8 cellular contexts compared by ENCODE assay signal in genomic region chr7:1940863-1941262, GRCh38.
DNase-seq lines count a peak whose midpoint lies in the region; ATAC-seq and TF ChIP-seq lines count a peak whose summit lies in the region.

No MANE protein-coding gene starts in this region.

- peak overlapping the region; percentile 57 for H3K4me2 ChIP-seq in OCI-LY7 (ENCODE audit: low read length)

- TF ChIP-seq CTCF in OCI-LY7 (conservative IDR thresholded peaks at IDR 0.05; ENCODE audit: low read length) (no peak), left lung (IDR thresholded peaks at IDR 0.05) (no peak), A673 (conservative IDR thresholded peaks at IDR 0.05; ENCODE audit: low read depth, low read length) (no peak)

- DNase-seq in GF-D8 (lab: John Stamatoyannopoulos, UW) (peak; percentile 51), OCI-LY7 (ENCODE audit: low spot score) (peak; percentile 25), left lung (peak; percentile 48 to 89), MG63 (no peak), A673 (ENCODE audit: low spot score) (no peak), GM19240 (ENCODE audit: insufficient read length, low spot score) (no peak), NCI-H187 (lab: John Stamatoyannopoulos, UW) (no peak)

- BruUV-seq in OCI-LY7 (replicated peaks; lab: Mats Ljungman, UMichigan), result no TSS peak
- no TSS peak for BruUV-seq in A673 (replicated peaks; lab: Mats Ljungman, UMichigan)

- peak overlapping the region; percentile 47 for H3K27ac ChIP-seq in OCI-LY7 (ENCODE audit: low read depth, low read length, poor library complexity, severe bottlenecking)
- peak overlapping the region in 1 of 2 donors; percentile 85 for H3K27ac ChIP-seq in left lung
- no peak overlapping the region for H3K27ac ChIP-seq in A673 (ENCODE audit: low read depth, low read length, poor library complexity, severe bottlenecking)

- intact Hi-C loops in OCI-LY7 (cut with micrococcal nuclease; ENCODE audit: unreplicated experiment) (loop anchor here (2.0 kb wide), 1 partner anchor 100 kb away; no protein-coding TSS in a partner anchor), left lung (cut with DNase I) (no loop called here), A673 (cut with micrococcal nuclease; ENCODE audit: unreplicated experiment) (no loop called here)

- ATAC-seq in GM21717 (IDR thresholded peaks at IDR 0.05; ENCODE audit: unreplicated experiment) (peak; percentile 12), left lung (peak; percentile 4)

- H3K9me3 ChIP-seq in OCI-LY7 (ENCODE audit: low read length) (no peaks in the 10 kb centered on the region), left lung (no peaks in the 10 kb centered on the region), MG63 (no peaks in the 10 kb centered on the region), A673 (ENCODE audit: low read depth, low read length, poor library complexity, severe bottlenecking) (no peaks in the 10 kb centered on the region)

- no peaks in the 10 kb centered on the region for H3K9me2 ChIP-seq in OCI-LY7 (ENCODE audit: insufficient read depth, low read length)

- POLR2A ChIA-PET in OCI-LY7 (lab: Charles Lee), result interaction anchor here (0.6 kb wide), 1 partner anchor 118 kb away, joined by 3 read pairs; no protein-coding TSS in a partner anchor
- POLR2A ChIA-PET in A673 (lab: Charles Lee; ENCODE audit: low non-redundant PET), result no interaction called here

- no peaks in the 10 kb centered on the region for H3K79me2 ChIP-seq in OCI-LY7 (ENCODE audit: insufficient read depth, low read depth, low read length)

- peak overlapping the region; percentile 9 for H3K4me3 ChIP-seq in OCI-LY7 (ENCODE audit: low read depth, low read length, poor library complexity, severe bottlenecking)
- peak overlapping the region in 1 of 2 donors; percentile 48 for H3K4me3 ChIP-seq in left lung
- H3K4me3 ChIP-seq in MG63, result no peak overlapping the region
- no peak overlapping the region for H3K4me3 ChIP-seq in A673 (ENCODE audit: low read depth, low read length, poor library complexity, severe bottlenecking)

- H3K4me1 ChIP-seq in OCI-LY7 (ENCODE audit: insufficient read depth, low read length, poor library complexity, severe bottlenecking), result peaks cover 17% of the 10 kb centered on the region
- H3K4me1 ChIP-seq in left lung, result peaks cover 0 to 49% of the 10 kb centered on the region in 2 donors
- peaks cover 12% of the 10 kb centered on the region for H3K4me1 ChIP-seq in A673 (ENCODE audit: insufficient read depth, low read length, poor library complexity, severe bottlenecking)

- CTCF ChIA-PET in OCI-LY7 (lab: Charles Lee; ENCODE audit: unreplicated experiment), result no interaction called here
- CTCF ChIA-PET in A673 (lab: Charles Lee), result no interaction called here

- no peaks in the 10 kb centered on the region for H3K36me3 ChIP-seq in OCI-LY7 (ENCODE audit: insufficient read depth, low read length)
- H3K36me3 ChIP-seq in left lung, result peaks cover 0 to 11% of the 10 kb centered on the region in 2 donors
- H3K36me3 ChIP-seq in MG63, result no peaks in the 10 kb centered on the region
- no peaks in the 10 kb centered on the region for H3K36me3 ChIP-seq in A673 (ENCODE audit: insufficient read depth, low read length, poor library complexity, severe bottlenecking)

- H3K27me3 ChIP-seq in left lung (no peaks in the 10 kb centered on the region), MG63 (no peaks in the 10 kb centered on the region), A673 (replicated peaks; ENCODE audit: insufficient read depth, low read depth, low read length, poor library complexity) (no peaks in the 10 kb centered on the region)

- H2AFZ ChIP-seq in OCI-LY7 (ENCODE audit: low read length), result peak overlapping the region; percentile 46; the same call in 1 of the 2 replicates

- H4K20me1 ChIP-seq in OCI-LY7 (ENCODE audit: insufficient read depth, low read length), result no peaks in the 10 kb centered on the region

Comparison
In these comparisons a context has a peak if more than half of its experiments do, and no peak if none do; other contexts are left out.
1. DNase-seq: peak in GF-D8 (single experiment), OCI-LY7 (single experiment) and left lung (2 of 2); none in MG63 (single experiment), A673 (single experiment), GM19240 (single experiment) and NCI-H187 (0 of 2).